In genomic region chrX:102746134-102746584, GRCh38 we compare ENCODE assay signal across 8 cellular contexts. TPM values are rescaled to one million over a fixed set of nuclear protein-coding genes. Genes with fewer than 3 reads are reported as not detected.
A peak's percentile ranks its signal among the peaks of the same experiment; 100 is the strongest.
DNase-seq lines count a peak whose midpoint lies in the region.

No MANE protein-coding gene starts in this region.

- DNase-seq in stimulated activated CD4-positive, alpha-beta T cell treated with anti-CD3 and anti-CD28 coated beads, Interleukin-15, amount 100 ng/mL, for 24 hours, result peak; percentile 30
- no peak for DNase-seq in stimulated activated CD4-positive, alpha-beta T cell treated with anti-CD3 and anti-CD28 coated beads, Interleukin-1b, Interleukin-23, amount 100 ng/mL, for 48 hours
- DNase-seq in astrocyte of the hippocampus (ENCODE audit: low read depth, low spot score) (peak; percentile 53), iPS-NIHi11 (ENCODE audit: low spot score) (peak; percentile 14), HT-29 (ENCODE audit: low spot score) (no peak), GDM1 (lab: John Stamatoyannopoulos, UW) (no peak), NCI-H1092 treated with DMSO at 0.1 percent for 48 hours (lab: John Stamatoyannopoulos, UW) (no peak)
- DNase-seq in stimulated activated CD4-positive, alpha-beta T cell treated with anti-CD3 and anti-CD28 coated beads, Interleukin-4, amount 100 ng/mL, for 24 hours, result peak; percentile 5

RNA-seq across cellular contexts. Expression of gene GPRASP3, which starts 25.6 kb away (rescaled TPM):
- 0.03 and 1.1 TPM in 2 replicates for total RNA-seq in HT-29 (2014; rRNA removed; shearing (Covaris generic))

RNA-seq across cellular contexts. Expression of gene GPRASP2, which starts 33.9 kb away (rescaled TPM):
- 0.31 and 0.41 TPM in 2 replicates for total RNA-seq in HT-29 (2014; rRNA removed; shearing (Covaris generic))

Comparison
In these comparisons a context has a peak if more than half of its experiments do, and no peak if none do; other contexts are left out.
1. DNase-seq: peak in stimulated activated CD4-positive, alpha-beta T cell treated with anti-CD3 and anti-CD28 coated beads, Interleukin-15, amount 100 ng/mL, for 24 hours (single experiment), astrocyte of the hippocampus (single experiment), iPS-NIHi11 (single experiment) and stimulated activated CD4-positive, alpha-beta T cell treated with anti-CD3 and anti-CD28 coated beads, Interleukin-4, amount 100 ng/mL, for 24 hours (single experiment); none in stimulated activated CD4-positive, alpha-beta T cell treated with anti-CD3 and anti-CD28 coated beads, Interleukin-1b, Interleukin-23, amount 100 ng/mL, for 48 hours (single experiment), HT-29 (single experiment), GDM1 (single experiment) and NCI-H1092 treated with DMSO at 0.1 percent for 48 hours (single experiment).